ENCODE assay signal across 5 cellular contexts in genomic region chr6:32049149-32049548, GRCh38. TPM values are rescaled to one million over a fixed set of nuclear protein-coding genes. Genes with fewer than 3 reads are reported as not detected.
"Had no signal": no experiment of that assay in that cellular context is flagged by ENCODE, and none has a peak within 500 bp of the region (broad histone marks: within the 10 kb centered on the region; RNA-seq: fewer than 3 reads in every experiment).

No MANE protein-coding gene starts in this region.

RNA-seq across cellular contexts. Expression of gene CYP21A2, which starts 10.9 kb away (rescaled TPM):
- total RNA-seq: activated CD8-positive, alpha-beta T cell treated with anti-CD3 and anti-CD28 coated beads, Interleukin-2, amount 10 ng/mL, durations not matched to agents 7 days and 5 days; dermis microvascular lymphatic vessel endothelial cell; epithelial cell of proximal tubule; foreskin keratinocyte; glomerular endothelial cell had no signal
